In the genomic region with DNA sequence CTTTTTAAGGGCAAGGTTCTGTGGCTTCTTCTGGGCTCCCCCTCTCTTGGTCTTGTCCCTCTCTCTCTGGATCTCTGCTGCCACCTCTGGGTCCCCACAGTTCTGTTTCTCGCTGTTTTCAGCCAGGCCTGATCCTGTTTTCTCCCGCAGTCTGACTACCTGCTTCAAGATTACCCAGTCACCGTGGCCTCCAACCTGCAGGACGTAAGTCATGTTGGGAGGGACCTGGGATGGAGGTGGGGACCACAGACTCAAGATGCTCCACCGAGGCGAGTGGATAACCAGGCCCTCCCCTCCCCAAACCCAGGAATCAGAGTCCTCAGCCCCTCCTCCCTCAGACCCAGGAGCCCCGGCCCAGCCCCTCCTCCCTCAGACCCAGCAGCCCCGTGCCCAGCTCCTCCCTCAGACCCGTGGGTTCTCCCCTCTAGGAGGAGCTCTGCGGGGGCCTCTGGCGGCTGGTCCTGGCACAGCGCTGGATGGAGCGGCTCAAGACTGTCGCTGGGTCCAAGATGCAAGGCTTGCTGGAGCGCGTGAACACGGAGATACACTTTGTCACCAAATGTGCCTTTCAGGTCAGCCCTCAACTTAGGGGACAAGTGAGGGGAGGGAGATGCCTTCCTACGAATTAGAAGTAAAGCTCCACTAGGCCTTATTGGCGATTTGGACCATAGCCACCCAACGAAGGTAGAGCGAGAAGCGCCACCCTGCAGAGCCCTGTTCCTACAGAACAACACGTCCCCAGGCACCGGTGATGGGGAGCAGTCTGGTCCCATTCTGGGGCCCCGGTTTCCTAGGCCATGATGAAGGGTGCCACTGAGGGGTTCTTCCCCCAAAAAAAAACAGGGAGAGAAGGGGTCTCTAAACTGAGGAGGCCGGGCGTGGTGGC, we compare ENCODE assay signal across 7 cellular contexts. TPM values are rescaled to one million over a fixed set of nuclear protein-coding genes. Genes with fewer than 3 reads are reported as not detected.
DNase-seq lines count a peak whose midpoint lies in the region; ATAC-seq and TF ChIP-seq lines count a peak whose summit lies in the region.
"Had no signal": no experiment of that assay in that cellular context is flagged by ENCODE, and none has a peak within 500 bp of the region (broad histone marks: within the 10 kb centered on the region; RNA-seq: fewer than 3 reads in every experiment).

No MANE protein-coding gene starts in this region.

- intact Hi-C loops in mammary epithelial cell (cut with micrococcal nuclease) = loop anchor here (1.0 kb wide), 2 partner anchors 71 to 84 kb away; no protein-coding TSS in a partner anchor

- TF ChIP-seq CTCF in Peyer's patch (IDR thresholded peaks at IDR 0.05) = peak; percentile 20 to 41 (median 30)
- TF ChIP-seq CTCF in mammary epithelial cell (conservative IDR thresholded peaks at IDR 0.05 in 1 of 2, IDR thresholded peaks at IDR 0.05 in 1 of 2; ENCODE audit: extremely low read depth in 1 of 2, insufficient read depth in 1 of 2, low read depth in 1 of 2, low read length in 2 of 2) = peak; percentile 24 to 44
- TF ChIP-seq CTCF in retinal pigment epithelial cell (conservative IDR thresholded peaks at IDR 0.05; ENCODE audit: low read depth, low read length) = peak; percentile 77

- H3K4me3 ChIP-seq in Peyer's patch (peak overlapping the region in 2 of 4 donors; percentile 0 to 16), mammary epithelial cell (replicated peaks in 1 of 3; ENCODE audit: insufficient read depth in 1 of 3, low read depth in 2 of 3, low read length in 3 of 3) (no peak overlapping the region), retinal pigment epithelial cell (ENCODE audit: low read length) (no peak overlapping the region)

- 46% methylated on average over 21 of the region's 27 CpGs for WGBS in mammary epithelial cell (ENCODE audit: low coverage, missing lambda C conversion rate)

- H3K9ac ChIP-seq in mammary epithelial cell (ENCODE audit: insufficient read depth, low read length) = no peak overlapping the region
- H3K9ac ChIP-seq: KMS-11 had no signal

- H2AFZ ChIP-seq in mammary epithelial cell (ENCODE audit: low read depth, low read length) = no peak overlapping the region

- H3K4me1 ChIP-seq in Peyer's patch (peaks cover 0 to 11% (median 8%) of the 10 kb centered on the region in 4 donors), mammary epithelial cell (ENCODE audit: insufficient read depth, low read length) (peaks cover 8% of the 10 kb centered on the region)

- H3K4me2 ChIP-seq in mammary epithelial cell (ENCODE audit: insufficient read depth, low read depth, low read length) = no peak overlapping the region
- H3K4me2 ChIP-seq: KMS-11 had no signal

- H3K27me3 ChIP-seq in Peyer's patch (no peaks in the 10 kb centered on the region), mammary epithelial cell (ENCODE audit: insufficient read depth, low read length) (no peaks in the 10 kb centered on the region)

- dilution Hi-C loops in mammary epithelial cell (cut with HindIII; ENCODE audit: low sequenced_read_pairs) = loop anchor here (5.0 kb wide), 1 partner anchor 86 kb away; no protein-coding TSS in a partner anchor

- peak overlapping the region; percentile 81 to 91 (median 86) for H3K27ac ChIP-seq in Peyer's patch
- no peak overlapping the region for H3K27ac ChIP-seq in mammary epithelial cell (ENCODE audit: insufficient read depth, low read depth, low read length)
- H3K27ac ChIP-seq: KMS-11 had no signal

- no peaks in the 10 kb centered on the region for H3K79me2 ChIP-seq in mammary epithelial cell (ENCODE audit: insufficient read depth, low read length)

- H3K36me3 ChIP-seq in Peyer's patch = no peaks in the 10 kb centered on the region
- no peaks in the 10 kb centered on the region for H3K36me3 ChIP-seq in mammary epithelial cell (ENCODE audit: insufficient read depth, low read length)

- CTCF ChIA-PET in mammary epithelial cell (lab: Charles Lee; ENCODE audit: low non-redundant PET) = no interaction called here

- H3K9me3 ChIP-seq in Peyer's patch (no peaks in the 10 kb centered on the region), mammary epithelial cell (replicated peaks; ENCODE audit: insufficient read depth, low read length) (no peaks in the 10 kb centered on the region)

- DNase-seq in DMS114 treated with DMSO at 0.1 percent for 48 hours (lab: John Stamatoyannopoulos, UW; ENCODE audit: unreplicated experiment) = peak; percentile 33
- peak in 2 of 3 donors; percentile 53 to 75 for DNase-seq in Peyer's patch
- DNase-seq in mammary epithelial cell = no peak
- no peak for DNase-seq in retinal pigment epithelial cell (ENCODE audit: low read depth)
- no peak for DNase-seq in glomerular visceral epithelial cell (ENCODE audit: extremely low spot score)

- ATAC-seq in GM18867 (IDR thresholded peaks at IDR 0.05; ENCODE audit: unreplicated experiment) = no peak

- H4K20me1 ChIP-seq in mammary epithelial cell (ENCODE audit: insufficient read depth, low read length) = no peaks in the 10 kb centered on the region

- no peak for TF ChIP-seq POLR2A in Peyer's patch (IDR thresholded peaks at IDR 0.05)

- in situ Hi-C loops in mammary epithelial cell (cut with MboI; ENCODE audit: low sequenced_read_pairs in 2 of 2) = no loop called here

- BruUV-seq in mammary epithelial cell (replicated peaks; lab: Mats Ljungman, UMichigan) = no TSS peak

RNA-seq across cellular contexts. Expression of gene FLT3LG, which starts 2.2 kb away (rescaled TPM):
- total RNA-seq in Peyer's patch (10 to 100 TPM in 1 of 4 donors, 1 to 10 TPM in 3; 2.8 to 22.3 (median 5.0) TPM), mammary epithelial cell (1 to 10 TPM in 1 of 2 donors, under 1 TPM in 1; 0.50 to 4.2 TPM)
- 1.7 TPM for polyA plus RNA-seq in mammary epithelial cell
- polyA minus RNA-seq in mammary epithelial cell = not detected

RNA-seq across cellular contexts. Expression of gene RPL13A, which starts 11.2 kb away (rescaled TPM):
- total RNA-seq in Peyer's patch (1,000 to 10,000 TPM; 1,523 to 3,539 (median 1,798) TPM), mammary epithelial cell (1,000 to 10,000 TPM; 1,880 to 1,955 TPM)
- polyA plus RNA-seq in mammary epithelial cell = 2,187 TPM
- polyA minus RNA-seq in mammary epithelial cell = 2,358 TPM

RNA-seq across cellular contexts. Expression of gene RPS11, which starts 20.0 kb away (rescaled TPM):
- total RNA-seq in Peyer's patch (1,000 to 10,000 TPM; 1,400 to 3,556 (median 1,785) TPM), mammary epithelial cell (1,000 to 10,000 TPM; 1,466 to 1,899 TPM)
- 3,256 TPM for polyA plus RNA-seq in mammary epithelial cell
- polyA minus RNA-seq in mammary epithelial cell = 1,430 TPM

RNA-seq across cellular contexts. Expression of gene ALDH16A1, which starts 23.2 kb away (rescaled TPM):
- total RNA-seq in Peyer's patch (10 to 100 TPM; 33.8 to 53.6 (median 49.1) TPM), mammary epithelial cell (10 to 100 TPM; 18.2 to 23.9 TPM)
- 16.7 TPM for polyA plus RNA-seq in mammary epithelial cell
- 4.3 TPM for polyA minus RNA-seq in mammary epithelial cell

RNA-seq across cellular contexts. Expression of gene PIH1D1, which starts 24.6 kb away (rescaled TPM):
- total RNA-seq in Peyer's patch (100 to 1,000 TPM in 3 of 4 donors, 10 to 100 TPM in 1; 96.2 to 229 (median 115) TPM), mammary epithelial cell (10 to 100 TPM; 61.2 to 62.4 TPM)
- 73.4 TPM for polyA plus RNA-seq in mammary epithelial cell
- 140 TPM for polyA minus RNA-seq in mammary epithelial cell

Comparison
In these comparisons a context has a peak if more than half of its experiments do, and no peak if none do; other contexts are left out.
1. DNase-seq: peak in DMS114 treated with DMSO at 0.1 percent for 48 hours (single experiment) and Peyer's patch (2 of 3); none in mammary epithelial cell (single experiment), retinal pigment epithelial cell (single experiment) and glomerular visceral epithelial cell (single experiment).
2. Peak in every context shown above with its lines, with median percentiles within 50 percentile points of each other: CTCF ChIP-seq.